ENCODE assay signal across 1 cellular context in genomic region chr6:89311853-89312531, GRCh38.
A peak's percentile ranks its signal among the peaks of the same experiment; 100 is the strongest.
TF ChIP-seq lines count a peak whose summit lies in the region.

No MANE protein-coding gene starts in this region.

TF ChIP-seq in HepG2, 621 proteins besides CTCF, POLR2A, EP300 and RAD21 (continued from another document and continues in another):
- no peak for TF ChIP-seq ZNF407 (CRISPR knock-in tag; IDR thresholded peaks at IDR 0.05; ENCODE audit: not compliant biosample characterization)
- TF ChIP-seq GABPA (IDR thresholded peaks at IDR 0.05; ENCODE audit: low read depth, low read length): no peak
- TF ChIP-seq GABPA (CRISPR knock-in tag; IDR thresholded peaks at IDR 0.05; ENCODE audit: low read depth): no peak
- TF ChIP-seq BRD4 (CRISPR knock-in tag; IDR thresholded peaks at IDR 0.05): no peak
- no peak for TF ChIP-seq ZNF430 (CRISPR knock-in tag; IDR thresholded peaks at IDR 0.05)
- no peak for TF ChIP-seq MXI1 (IDR thresholded peaks at IDR 0.05; ENCODE audit: borderline replicate concordance, low read depth, low read length)
- no peak for TF ChIP-seq ZNF256 (CRISPR knock-in tag; conservative IDR thresholded peaks at IDR 0.05)
- no peak for TF ChIP-seq ATF2 (CRISPR knock-in tag; IDR thresholded peaks at IDR 0.05)
- TF ChIP-seq U2AF2 (IDR thresholded peaks at IDR 0.05; ENCODE audit: low read depth, low read length): no peak
- TF ChIP-seq SP4 (CRISPR knock-in tag; IDR thresholded peaks at IDR 0.05): 0 out of 2 replicates have a peak, but pooled peaks have one; percentile 4
- no peak for TF ChIP-seq FOSL2 (CRISPR knock-in tag; IDR thresholded peaks at IDR 0.05)
- no peak for TF ChIP-seq NFKB2 (CRISPR knock-in tag; IDR thresholded peaks at IDR 0.05; ENCODE audit: borderline replicate concordance)
- TF ChIP-seq GPBP1L1 (CRISPR knock-in tag; IDR thresholded peaks at IDR 0.05): no peak
- 0 out of 2 replicates have a peak, but pooled peaks have one; percentile 2 for TF ChIP-seq HNF1B (CRISPR knock-in tag; IDR thresholded peaks at IDR 0.05)
- 0 out of 2 replicates have a peak, but pooled peaks have one; percentile 23 for TF ChIP-seq RXRA (CRISPR knock-in tag; IDR thresholded peaks at IDR 0.05)
- TF ChIP-seq HOXA3 (CRISPR knock-in tag; IDR thresholded peaks at IDR 0.05): 0 out of 2 replicates have a peak, but pooled peaks have one; percentile 15
- TF ChIP-seq TFAP4 (IDR thresholded peaks at IDR 0.05; ENCODE audit: borderline replicate concordance, low read depth): no peak
- TF ChIP-seq EHMT2 (IDR thresholded peaks at IDR 0.05; ENCODE audit: borderline replicate concordance, low read depth, low read length): no peak
- TF ChIP-seq HOMEZ (CRISPR knock-in tag; IDR thresholded peaks at IDR 0.05; ENCODE audit: low read depth): no peak
- peak; percentile 90 for TF ChIP-seq STAG1 (CRISPR knock-in tag; IDR thresholded peaks at IDR 0.05)
- no peak for TF ChIP-seq BATF2 (CRISPR knock-in tag; IDR thresholded peaks at IDR 0.05)
- no peak for TF ChIP-seq ZNF615 (CRISPR knock-in tag; IDR thresholded peaks at IDR 0.05; ENCODE audit: borderline replicate concordance)
- no peak for TF ChIP-seq BCLAF1 (IDR thresholded peaks at IDR 0.05)
- TF ChIP-seq ZNF703 (CRISPR knock-in tag; IDR thresholded peaks at IDR 0.05; ENCODE audit: borderline replicate concordance): no peak
- no peak for TF ChIP-seq SALL1 (CRISPR knock-in tag; IDR thresholded peaks at IDR 0.05)
- TF ChIP-seq ZNF484 (CRISPR knock-in tag; IDR thresholded peaks at IDR 0.05; ENCODE audit: borderline replicate concordance, low read depth): no peak
- TF ChIP-seq PTBP1 (IDR thresholded peaks at IDR 0.05; ENCODE audit: low read depth, low read length, poor library complexity, severe bottlenecking): no peak
- TF ChIP-seq ZNF121 (CRISPR knock-in tag; IDR thresholded peaks at IDR 0.05): peak; percentile 77
- no peak for TF ChIP-seq NFYB (CRISPR knock-in tag; IDR thresholded peaks at IDR 0.05)
- TF ChIP-seq NR0B2 (CRISPR knock-in tag; IDR thresholded peaks at IDR 0.05): no peak
- TF ChIP-seq ZNF687 (CRISPR knock-in tag; IDR thresholded peaks at IDR 0.05): no peak
- peak; percentile 14; the same call in 1 of the 2 replicates for TF ChIP-seq SMC3 (IDR thresholded peaks at IDR 0.05; ENCODE audit: low read length)
- no peak for TF ChIP-seq ZBTB20 (CRISPR knock-in tag; IDR thresholded peaks at IDR 0.05; ENCODE audit: borderline replicate concordance, low read depth)
- no peak for TF ChIP-seq ASH2L (IDR thresholded peaks at IDR 0.05; ENCODE audit: insufficient read length, low read depth, low read length)
